In genomic region chr2:19654310-19655090, GRCh38 we compare ENCODE assay signal across 27 cellular contexts.
"Had no signal": no experiment of that assay in that cellular context is flagged by ENCODE, and none has a peak within 500 bp of the region (broad histone marks: within the 10 kb centered on the region; RNA-seq: fewer than 3 reads in every experiment).

No MANE protein-coding gene starts in this region.

- H3K36me3 Mint-ChIP-seq: immature natural killer cell; memory B cell; mesothelial cell of epicardium; naive B cell; natural killer cell treated with Interleukin-12 subunit alpha and Interleukin-12 subunit beta and Interleukin-15 and Interleukin-18, amount 100 ng/mL, for 72 hours; stimulated activated effector memory CD8-positive, alpha-beta T cell treated with anti-CD3 and anti-CD28 coated beads, Interleukin-12 subunit alpha, Interleukin-12 subunit beta, amount 100 ng/mL, for 72 hours had no signal

- DNase-seq: cerebellar nuclear complex; effector CD8-positive, alpha-beta T cell; erythroblast; esophagus squamous epithelium; hypothalamus; immature natural killer cell; islet precursor cell; left ventricle myocardium superior; lower lobe of right lung; mucosa of descending colon; naive B cell; stimulated activated CD4-positive, alpha-beta T cell treated with anti-CD3 and anti-CD28 coated beads, Interleukin-2, amount 100 ng/mL, for 24 hours; stimulated activated CD4-positive, alpha-beta T cell treated with anti-CD3 and anti-CD28 coated beads, Interleukin-4, amount 100 ng/mL, for 24 hours; stimulated activated naive CD4-positive, alpha-beta T cell treated with Interleukin-2 at 50 U/mL for 16 hours; trophoblast cell had no signal

- H3K27me3 Mint-ChIP-seq: naive B cell had no signal

- ATAC-seq: left ventricle myocardium superior; lower lobe of right lung; mucosa of descending colon; natural killer cell treated with Interleukin-12 subunit alpha and Interleukin-12 subunit beta and Interleukin-15 and Interleukin-18, amount 100 ng/mL, for 72 hours; sciatic nerve; stimulated activated effector memory CD8-positive, alpha-beta T cell treated with anti-CD3 and anti-CD28 coated beads, Interleukin-12 subunit alpha, Interleukin-12 subunit beta, amount 100 ng/mL, for 72 hours had no signal

- H3K4me3 Mint-ChIP-seq: endodermal cell; immature natural killer cell; memory B cell; mesothelial cell of epicardium; naive B cell; natural killer cell treated with Interleukin-12 subunit alpha and Interleukin-12 subunit beta and Interleukin-15 and Interleukin-18, amount 100 ng/mL, for 72 hours; neural crest cell; stimulated activated effector memory CD8-positive, alpha-beta T cell treated with anti-CD3 and anti-CD28 coated beads, Interleukin-12 subunit alpha, Interleukin-12 subunit beta, amount 100 ng/mL, for 72 hours had no signal

- FAIRE-seq: frontal cortex had no signal

- H3K4me3 ChIP-seq: esophagus squamous epithelium, lower lobe of right lung, mucosa of descending colon, prostate gland, right atrium auricular region, thoracic aorta, vagina had no signal

- H3K4me1 Mint-ChIP-seq: immature natural killer cell; memory B cell; mesothelial cell of epicardium; naive B cell; neural crest cell; stimulated activated effector memory CD8-positive, alpha-beta T cell treated with anti-CD3 and anti-CD28 coated beads, Interleukin-12 subunit alpha, Interleukin-12 subunit beta, amount 100 ng/mL, for 72 hours had no signal

- H3K36me3 ChIP-seq: esophagus squamous epithelium, lower lobe of right lung, prostate gland, right atrium auricular region, thoracic aorta, vagina had no signal

- H3K27me3 ChIP-seq: esophagus squamous epithelium, right atrium auricular region, vagina had no signal

- H3K4me1 ChIP-seq: lower lobe of right lung, prostate gland, vagina had no signal

- H3K27ac Mint-ChIP-seq: endodermal cell; immature natural killer cell; memory B cell; mesothelial cell of epicardium; naive B cell; natural killer cell treated with Interleukin-12 subunit alpha and Interleukin-12 subunit beta and Interleukin-15 and Interleukin-18, amount 100 ng/mL, for 72 hours; stimulated activated effector memory CD8-positive, alpha-beta T cell treated with anti-CD3 and anti-CD28 coated beads, Interleukin-12 subunit alpha, Interleukin-12 subunit beta, amount 100 ng/mL, for 72 hours had no signal

- H3K27ac ChIP-seq: esophagus squamous epithelium, lower lobe of right lung, prostate gland, thoracic aorta, vagina had no signal

- H3K9me3 Mint-ChIP-seq: endodermal cell; immature natural killer cell; memory B cell; mesothelial cell of epicardium; stimulated activated effector memory CD8-positive, alpha-beta T cell treated with anti-CD3 and anti-CD28 coated beads, Interleukin-12 subunit alpha, Interleukin-12 subunit beta, amount 100 ng/mL, for 72 hours had no signal
